ENCODE assay signal across 8 cellular contexts in the genomic region with DNA sequence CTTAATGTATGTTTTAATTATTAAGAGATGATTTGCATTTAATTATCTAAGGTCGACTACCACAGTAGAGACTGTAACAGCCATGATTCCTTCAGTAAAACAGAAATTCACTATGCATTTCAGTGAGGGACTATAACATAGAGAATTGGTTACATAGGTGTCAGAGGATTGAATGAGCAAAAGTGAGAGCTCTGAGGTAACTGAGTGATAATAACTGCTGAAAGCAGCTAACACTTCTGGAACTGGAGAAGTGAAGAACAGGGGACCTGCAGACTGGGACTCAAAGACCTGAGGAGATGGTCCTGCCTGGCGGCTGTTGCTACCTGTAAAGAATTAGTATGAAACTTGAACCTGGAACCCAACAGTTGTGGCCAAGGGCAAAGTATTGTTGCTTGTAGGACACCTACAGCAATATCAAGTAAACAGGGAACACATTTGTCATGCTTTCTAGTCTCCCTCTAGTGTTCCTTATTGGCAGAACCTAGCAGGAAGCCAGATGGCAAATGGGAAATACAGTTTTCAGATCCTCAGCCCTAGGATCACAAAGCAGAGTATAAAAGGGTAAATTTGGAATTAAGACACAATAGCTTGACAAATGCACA.
DNase-seq lines count a peak whose midpoint lies in the region; ATAC-seq, FAIRE-seq and TF ChIP-seq lines count a peak whose summit lies in the region.

No MANE protein-coding gene starts in this region.

- TF ChIP-seq CTCF in fibroblast of pulmonary artery (IDR thresholded peaks at IDR 0.05; ENCODE audit: low read length, missing control alignments), result peak; percentile 70

- DNase-seq in HuH-7 (ENCODE audit: low spot score) (peak; percentile 34), RKO (ENCODE audit: low spot score) (peak; percentile 63), fibroblast of pulmonary artery (ENCODE audit: low read depth) (peak; percentile 60), retina (peak; percentile 12), KG1 (lab: John Stamatoyannopoulos, UW) (no peak), T-helper 1 cell (no peak)

- ATAC-seq in GM21529 (IDR thresholded peaks at IDR 0.05; ENCODE audit: unreplicated experiment), result peak; percentile 81

- H3K4me3 ChIP-seq in fibroblast of pulmonary artery (replicated peaks; ENCODE audit: low read depth, low read length), result no peak overlapping the region

- FAIRE-seq in G401.6 (lab: Jason Lieb, UNC), result peak; percentile 86

Comparison
In these comparisons a context has a peak if more than half of its experiments do, and no peak if none do; other contexts are left out.
1. DNase-seq: peak in HuH-7 (single experiment), RKO (single experiment), fibroblast of pulmonary artery (single experiment) and retina (single experiment); none in KG1 (single experiment) and T-helper 1 cell (0 of 5).